In the genomic region with DNA sequence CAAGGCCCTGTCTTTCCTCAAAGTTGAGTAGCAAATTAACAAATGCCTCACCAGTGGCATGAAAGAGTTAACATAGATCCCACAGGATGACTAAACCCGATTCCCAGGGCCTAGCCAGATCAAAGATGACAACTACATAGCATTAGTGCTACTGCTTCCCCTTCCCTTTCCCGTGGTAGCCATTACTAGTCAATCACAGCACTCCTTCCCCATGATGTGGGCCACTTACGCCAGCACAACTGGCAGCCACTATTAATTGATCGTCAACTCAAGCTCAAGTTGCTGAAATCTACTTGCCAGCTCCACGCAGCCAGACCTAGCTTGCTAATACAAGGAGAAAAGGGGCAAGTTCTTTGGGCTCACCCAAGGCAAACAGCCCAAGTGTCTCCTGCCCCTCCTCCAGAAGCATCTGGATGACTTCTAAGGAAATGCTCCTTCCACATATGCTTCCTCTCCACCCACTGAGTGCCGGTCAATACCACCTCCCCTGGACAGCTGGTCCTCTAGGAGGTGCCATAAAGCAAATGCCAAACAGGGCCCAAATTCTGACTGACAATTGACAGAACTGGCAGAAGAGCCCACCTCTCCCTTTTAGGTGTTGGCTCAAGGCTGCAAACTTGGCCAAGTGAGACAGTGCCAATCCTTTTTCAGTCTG, we compare ENCODE assay signal across 1 cellular context.
TF ChIP-seq lines count a peak whose summit lies in the region.

No MANE protein-coding gene starts in this region.

TF ChIP-seq in IMR-90, 13 proteins besides CTCF, POLR2A, EP300 and RAD21:
- TF ChIP-seq MXI1 (IDR thresholded peaks at IDR 0.05; ENCODE audit: borderline replicate concordance, low read depth, low read length) (no peak), RFX5 (IDR thresholded peaks at IDR 0.05; ENCODE audit: low read depth, low read length) (no peak), BHLHE40 (IDR thresholded peaks at IDR 0.05; ENCODE audit: low read depth, low read length) (no peak), SMC3 (IDR thresholded peaks at IDR 0.05; ENCODE audit: low read depth, low read length) (no peak)
- TF ChIP-seq, protein P1, sequence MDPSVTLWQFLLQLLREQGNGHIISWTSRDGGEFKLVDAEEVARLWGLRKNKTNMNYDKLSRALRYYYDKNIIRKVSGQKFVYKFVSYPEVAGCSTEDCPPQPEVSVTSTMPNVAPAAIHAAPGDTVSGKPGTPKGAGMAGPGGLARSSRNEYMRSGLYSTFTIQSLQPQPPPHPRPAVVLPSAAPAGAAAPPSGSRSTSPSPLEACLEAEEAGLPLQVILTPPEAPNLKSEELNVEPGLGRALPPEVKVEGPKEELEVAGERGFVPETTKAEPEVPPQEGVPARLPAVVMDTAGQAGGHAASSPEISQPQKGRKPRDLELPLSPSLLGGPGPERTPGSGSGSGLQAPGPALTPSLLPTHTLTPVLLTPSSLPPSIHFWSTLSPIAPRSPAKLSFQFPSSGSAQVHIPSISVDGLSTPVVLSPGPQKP (IDR thresholded peaks at IDR 0.05; ENCODE audit: borderline replicate concordance, low read depth, low read length), result no peak
- TF ChIP-seq, protein P2, sequence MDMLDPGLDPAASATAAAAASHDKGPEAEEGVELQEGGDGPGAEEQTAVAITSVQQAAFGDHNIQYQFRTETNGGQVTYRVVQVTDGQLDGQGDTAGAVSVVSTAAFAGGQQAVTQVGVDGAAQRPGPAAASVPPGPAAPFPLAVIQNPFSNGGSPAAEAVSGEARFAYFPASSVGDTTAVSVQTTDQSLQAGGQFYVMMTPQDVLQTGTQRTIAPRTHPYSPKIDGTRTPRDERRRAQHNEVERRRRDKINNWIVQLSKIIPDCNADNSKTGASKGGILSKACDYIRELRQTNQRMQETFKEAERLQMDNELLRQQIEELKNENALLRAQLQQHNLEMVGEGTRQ (IDR thresholded peaks at IDR 0.05; ENCODE audit: low read depth, low read length), result no peak
